20 cellular contexts compared by ENCODE assay signal in genomic region chr3:170058127-170058526, GRCh38. TPM values are rescaled to one million over a fixed set of nuclear protein-coding genes. Genes with fewer than 3 reads are reported as not detected.
DNase-seq lines count a peak whose midpoint lies in the region; ATAC-seq and TF ChIP-seq lines count a peak whose summit lies in the region.
"Had no signal": no experiment of that assay in that cellular context is flagged by ENCODE, and none has a peak within 500 bp of the region (broad histone marks: within the 10 kb centered on the region; RNA-seq: fewer than 3 reads in every experiment).

No MANE protein-coding gene starts in this region.

- H3K4me2 ChIP-seq in neural progenitor cell (no peak overlapping the region), SK-N-SH (no peak overlapping the region)

- CTCF ChIA-PET in activated CD4-positive, alpha-beta memory T cell treated with anti-CD3 and anti-CD28 coated beads for 36 hours (lab: Charles Lee): interaction anchor here (1.0 to 1.2 kb wide), 2 partner anchors 42 to 87 kb away, joined by 3 read pairs; no protein-coding TSS in a partner anchor
- CTCF ChIA-PET in SK-N-SH (lab: Yijun Ruan, JAX): interaction anchor here (0.5 to 1.7 kb wide), 4 partner anchors 11 to 390 kb away, joined by 3 read pairs; no protein-coding TSS in a partner anchor

- no peaks in the 10 kb centered on the region for H3K9me3 ChIP-seq in neural progenitor cell (ENCODE audit: low read depth)
- H3K9me3 ChIP-seq in SK-N-SH: no peaks in the 10 kb centered on the region
- H3K9me3 ChIP-seq: tibial artery had no signal

- DNase-seq in GM10266 (ENCODE audit: extremely low spot score): peak; percentile 41
- peak; percentile 40 for DNase-seq in activated CD4-positive, alpha-beta memory T cell treated with anti-CD3 and anti-CD28 coated beads for 36 hours
- no peak for DNase-seq in neural progenitor cell (ENCODE audit: low spot score)
- DNase-seq in SK-N-SH: no peak
- DNase-seq in NCI-H345 treated with DMSO at 0.1 percent for 48 hours (lab: John Stamatoyannopoulos, UW; ENCODE audit: unreplicated experiment): no peak
- DNase-seq in activated CD4-positive, CD25-positive, alpha-beta regulatory T cell treated with anti-CD3 and anti-CD28 coated beads, Interleukin-2, amount 50 U/mL, for 72 hours: no peak
- DNase-seq: central memory CD4-positive, alpha-beta T cell; effector memory CD4-positive, alpha-beta T cell; GF-D8; GOT3; hypothalamus; NCI-H1436 treated with DMSO at 0.1 percent for 48 hours; NCI-H226; SHP77; sigmoid colon; stimulated activated CD4-positive, alpha-beta T cell treated with anti-CD3 and anti-CD28 coated beads, Interleukin-4, amount 100 ng/mL, for 1 hour; tibial artery had no signal

- POLR2A ChIA-PET in activated CD4-positive, alpha-beta memory T cell treated with anti-CD3 and anti-CD28 coated beads for 36 hours (lab: Charles Lee): interaction anchor here (1.5 kb wide), 1 partner anchor 201 kb away, joined by 4 read pairs; no protein-coding TSS in a partner anchor
- POLR2A ChIA-PET in SK-N-SH (lab: Yijun Ruan, JAX): no interaction called here

- H3K4me1 ChIP-seq in neural progenitor cell (peaks cover 5% of the 10 kb centered on the region), SK-N-SH (ENCODE audit: control insufficient read depth in 1 of 2, insufficient read depth in 2 of 2, low read depth in 1 of 2, low read length in 1 of 2) (no peaks in the 10 kb centered on the region)
- H3K4me1 ChIP-seq: sigmoid colon, tibial artery had no signal

- peak overlapping the region; percentile 64 for H3K27ac Mint-ChIP-seq in activated CD4-positive, alpha-beta memory T cell treated with anti-CD3 and anti-CD28 coated beads for 36 hours
- no peak overlapping the region for H3K27ac Mint-ChIP-seq in neural progenitor cell

- H3K27me3 Mint-ChIP-seq in activated CD4-positive, alpha-beta memory T cell treated with anti-CD3 and anti-CD28 coated beads for 36 hours: no peaks in the 10 kb centered on the region
- H3K27me3 Mint-ChIP-seq in neural progenitor cell (ENCODE audit: insufficient read depth, low read depth): no peaks in the 10 kb centered on the region

- H3K27ac ChIP-seq in neural progenitor cell (no peak overlapping the region), SK-N-SH (ENCODE audit: low read depth in 2 of 2, low read length in 1 of 2) (no peak overlapping the region)
- H3K27ac ChIP-seq: sigmoid colon, tibial artery had no signal

- H3K4me1 Mint-ChIP-seq in activated CD4-positive, alpha-beta memory T cell treated with anti-CD3 and anti-CD28 coated beads for 36 hours (ENCODE audit: low read depth): peaks cover 41% of the 10 kb centered on the region
- peaks cover 6% of the 10 kb centered on the region for H3K4me1 Mint-ChIP-seq in neural progenitor cell

- 81% methylated on average over 6 of the region's 6 CpGs for WGBS in SK-N-SH (ENCODE audit: low lambda C conversion rate)

- H3K4me3 ChIP-seq in neural progenitor cell (no peak overlapping the region), SK-N-SH (ENCODE audit: low read depth in 2 of 2, low read length in 1 of 2) (no peak overlapping the region)
- H3K4me3 ChIP-seq: sigmoid colon, tibial artery had no signal

- H3K9ac ChIP-seq in neural progenitor cell (no peak overlapping the region), SK-N-SH (no peak overlapping the region)

- peak; percentile 13 for ATAC-seq in GM19463 (IDR thresholded peaks at IDR 0.05; ENCODE audit: unreplicated experiment)
- no peak for ATAC-seq in GM19023 (IDR thresholded peaks at IDR 0.05; ENCODE audit: unreplicated experiment)

- H3K4me3 Mint-ChIP-seq in activated CD4-positive, alpha-beta memory T cell treated with anti-CD3 and anti-CD28 coated beads for 36 hours: no peak overlapping the region
- H3K4me3 Mint-ChIP-seq in neural progenitor cell: no peak overlapping the region

- H2AFZ ChIP-seq in neural progenitor cell (replicated peaks) (peak overlapping the region; percentile 53), SK-N-SH (ENCODE audit: low read depth) (no peak overlapping the region)

- intact Hi-C loops in activated CD4-positive, alpha-beta memory T cell treated with anti-CD3 and anti-CD28 coated beads for 36 hours (cut with micrococcal nuclease): loop anchor here (5.0 kb wide), 2 partner anchors 199 to 246 kb away; partner anchors contain the start of genes LRRC34 and LRRIQ4

- TF ChIP-seq RAD21 in SK-N-SH (IDR thresholded peaks at IDR 0.05; ENCODE audit: low read length): no peak

- H4K20me1 ChIP-seq in neural progenitor cell (ENCODE audit: low read depth) (no peaks in the 10 kb centered on the region), SK-N-SH (ENCODE audit: insufficient read depth) (no peaks in the 10 kb centered on the region)

- H3K9me3 Mint-ChIP-seq in activated CD4-positive, alpha-beta memory T cell treated with anti-CD3 and anti-CD28 coated beads for 36 hours: no peaks in the 10 kb centered on the region
- H3K9me3 Mint-ChIP-seq in neural progenitor cell: no peaks in the 10 kb centered on the region

- no peaks in the 10 kb centered on the region for H3F3A ChIP-seq in neural progenitor cell (ENCODE audit: low read depth)
- H3F3A ChIP-seq in SK-N-SH (replicated peaks; ENCODE audit: insufficient read depth): peaks cover 4% of the 10 kb centered on the region

- no peaks in the 10 kb centered on the region for H3K9me2 ChIP-seq in SK-N-SH

- H3K79me2 ChIP-seq in neural progenitor cell (ENCODE audit: low read depth): no peaks in the 10 kb centered on the region
- H3K79me2 ChIP-seq in SK-N-SH (ENCODE audit: insufficient read depth): no peaks in the 10 kb centered on the region

- H3K36me3 Mint-ChIP-seq in activated CD4-positive, alpha-beta memory T cell treated with anti-CD3 and anti-CD28 coated beads for 36 hours: peaks cover 4% of the 10 kb centered on the region
- H3K36me3 Mint-ChIP-seq in neural progenitor cell: no peaks in the 10 kb centered on the region

- H3K36me3 ChIP-seq in neural progenitor cell (no peaks in the 10 kb centered on the region), SK-N-SH (replicated peaks in 1 of 2; ENCODE audit: control insufficient read depth in 1 of 2, insufficient read depth in 2 of 2, low read length in 1 of 2) (no peaks in the 10 kb centered on the region)
- H3K36me3 ChIP-seq: sigmoid colon, tibial artery had no signal

- TF ChIP-seq EP300 in SK-N-SH (IDR thresholded peaks at IDR 0.05; ENCODE audit: borderline replicate concordance in 1 of 2, low read depth in 1 of 2, low read length in 1 of 2): no peak

- TF ChIP-seq CTCF in GM10266 (IDR thresholded peaks at IDR 0.05; ENCODE audit: control insufficient read depth, insufficient read depth, low read depth, missing control alignments) (no peak), neural progenitor cell (IDR thresholded peaks at IDR 0.05) (no peak), SK-N-SH (IDR thresholded peaks at IDR 0.05) (no peak)

- H3K27me3 ChIP-seq in neural progenitor cell (no peaks in the 10 kb centered on the region), SK-N-SH (ENCODE audit: insufficient read depth) (no peaks in the 10 kb centered on the region)
- H3K27me3 ChIP-seq: sigmoid colon, tibial artery had no signal

TF ChIP-seq in SK-N-SH, 30 proteins besides CTCF, POLR2A, EP300 and RAD21:
- TF ChIP-seq RXRA (IDR thresholded peaks at IDR 0.05; ENCODE audit: borderline replicate concordance, low read depth) (no peak), PBX3 (IDR thresholded peaks at IDR 0.05) (no peak), YY1 (IDR thresholded peaks at IDR 0.05; ENCODE audit: low read depth) (no peak)
- TF ChIP-seq, protein P1, sequence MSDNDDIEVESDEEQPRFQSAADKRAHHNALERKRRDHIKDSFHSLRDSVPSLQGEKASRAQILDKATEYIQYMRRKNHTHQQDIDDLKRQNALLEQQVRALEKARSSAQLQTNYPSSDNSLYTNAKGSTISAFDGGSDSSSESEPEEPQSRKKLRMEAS (IDR thresholded peaks at IDR 0.05; ENCODE audit: low read depth): no peak

RNA-seq across cellular contexts. Expression of gene GPR160, which starts 20.3 kb away (rescaled TPM):
- total RNA-seq in activated CD4-positive, alpha-beta memory T cell treated with anti-CD3 and anti-CD28 coated beads for 36 hours: 1 to 10 TPM; 5.7 to 7.0 TPM
- total RNA-seq in neural progenitor cell (ENCODE audit: low replicate concordance): 4.3 and 6.0 TPM in 2 replicates
- polyA plus RNA-seq in SK-N-SH (2012; rRNA removed): 0.31 and 0.41 TPM in 2 replicates
- polyA plus RNA-seq in SK-N-SH (2012; cell fraction: cytosol; rRNA removed): 0.73 and 0.84 TPM in 2 replicates
- 0.12 and 0.17 TPM in 2 replicates for polyA plus RNA-seq in SK-N-SH (2012; cell fraction: nucleus; rRNA removed)
- total RNA-seq: osteoblast had no signal

Comparison
In these comparisons a context has a peak if more than half of its experiments do, and no peak if none do; other contexts are left out.
1. DNase-seq: peak in GM10266 (single experiment) and activated CD4-positive, alpha-beta memory T cell treated with anti-CD3 and anti-CD28 coated beads for 36 hours (single experiment); none in neural progenitor cell (single experiment), SK-N-SH (single experiment), NCI-H345 treated with DMSO at 0.1 percent for 48 hours (single experiment) and activated CD4-positive, CD25-positive, alpha-beta regulatory T cell treated with anti-CD3 and anti-CD28 coated beads, Interleukin-2, amount 50 U/mL, for 72 hours (single experiment).